Comparison of ENCODE assay signal across 8 cellular contexts in the genomic region with DNA sequence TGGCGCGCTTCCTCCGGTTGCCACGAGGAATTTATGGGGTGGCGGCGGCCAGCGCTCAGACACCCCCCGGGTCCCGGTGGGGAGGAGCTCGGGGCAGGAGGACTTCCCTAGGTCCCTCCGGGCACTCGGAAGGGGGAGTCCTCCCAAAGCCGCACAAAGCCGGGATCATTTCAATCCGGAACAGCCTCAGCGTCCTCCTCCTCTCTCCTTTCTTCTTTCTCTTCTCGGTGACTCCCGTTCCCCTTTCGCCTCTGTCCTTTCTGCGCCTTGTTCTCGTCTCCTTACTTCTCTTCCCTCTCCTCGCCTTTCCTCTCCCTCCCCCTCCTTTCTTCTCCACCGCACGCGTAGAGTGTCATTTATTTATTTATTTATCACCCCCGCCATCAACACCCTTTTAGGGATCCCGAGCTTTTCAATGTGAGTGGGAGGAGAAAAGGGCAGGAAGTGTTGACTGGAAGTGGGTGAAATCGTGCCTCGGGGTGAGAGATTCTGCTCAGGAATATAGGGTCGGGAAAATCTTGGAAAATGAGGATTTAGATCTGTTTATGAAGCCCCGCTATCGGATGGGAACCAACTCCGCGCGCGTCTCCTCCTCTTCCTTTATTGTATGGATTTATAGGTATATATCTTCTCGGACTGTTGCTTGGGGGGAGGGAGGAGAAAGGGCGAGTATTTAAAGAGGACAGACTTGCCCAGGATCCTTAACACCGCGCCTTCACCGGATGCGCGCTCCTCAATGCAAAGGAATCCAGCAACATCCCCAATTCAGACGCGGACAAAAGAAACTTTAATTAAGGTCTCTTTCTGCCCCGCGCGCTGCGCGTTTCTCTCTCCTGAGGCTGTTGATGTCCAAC. TPM values are rescaled to one million over a fixed set of nuclear protein-coding genes. Genes with fewer than 3 reads are reported as not detected.
A peak's percentile ranks its signal among the peaks of the same experiment; 100 is the strongest.
DNase-seq lines count a peak whose midpoint lies in the region; ATAC-seq lines count a peak whose summit lies in the region.

No MANE protein-coding gene starts in this region.

- H3K4me3 ChIP-seq in adipocyte (ENCODE audit: low read length) (peak overlapping the region; percentile 96), iPS-11a (ENCODE audit: low read depth, low read length) (peak overlapping the region; percentile 90), skeletal muscle tissue (ENCODE audit: low read length in 3 of 3) (peak overlapping the region; percentile 90 to 98 (median 93))

- ATAC-seq in GM19455 (IDR thresholded peaks at IDR 0.05; ENCODE audit: unreplicated experiment), result no peak

- H3K27me3 ChIP-seq in adipocyte (replicated peaks; ENCODE audit: control insufficient read depth, insufficient read depth, low read length), result no peaks in the 10 kb centered on the region
- no peaks in the 10 kb centered on the region for H3K27me3 ChIP-seq in skeletal muscle tissue (ENCODE audit: control insufficient read depth in 3 of 3, insufficient read depth in 3 of 3, low read length in 3 of 3)

- H3K36me3 ChIP-seq in adipocyte (ENCODE audit: control insufficient read depth, insufficient read depth, low read length, severe bottlenecking) (no peaks in the 10 kb centered on the region), skeletal muscle tissue (ENCODE audit: control insufficient read depth in 3 of 3, insufficient read depth in 3 of 3, low read length in 3 of 3) (no peaks in the 10 kb centered on the region)

- H3K9me3 Mint-ChIP-seq in activated CD4-positive, alpha-beta T cell treated with anti-CD3 and anti-CD28 coated beads, Interleukin-2, amount 10 ng/mL, durations not matched to agents 24 days and 14 days, result peaks cover 14% of the 10 kb centered on the region

- H3K36me3 Mint-ChIP-seq in activated CD4-positive, alpha-beta T cell treated with anti-CD3 and anti-CD28 coated beads, Interleukin-2, amount 10 ng/mL, durations not matched to agents 24 days and 14 days (ENCODE audit: low read depth), result peaks cover 6% of the 10 kb centered on the region

- H3K4me1 Mint-ChIP-seq in activated CD4-positive, alpha-beta T cell treated with anti-CD3 and anti-CD28 coated beads, Interleukin-2, amount 10 ng/mL, durations not matched to agents 24 days and 14 days, result peaks cover 24% of the 10 kb centered on the region

- no peaks in the 10 kb centered on the region for H3K9me3 ChIP-seq in adipocyte (ENCODE audit: control insufficient read depth, low read length)
- H3K9me3 ChIP-seq in skeletal muscle tissue (ENCODE audit: control insufficient read depth in 3 of 3, low read length in 3 of 3), result no peaks in the 10 kb centered on the region

- H3K4me3 Mint-ChIP-seq in activated CD4-positive, alpha-beta T cell treated with anti-CD3 and anti-CD28 coated beads, Interleukin-2, amount 10 ng/mL, durations not matched to agents 24 days and 14 days, result peak overlapping the region; percentile 19

- H3K9ac ChIP-seq in adipocyte (ENCODE audit: low read length) (peak overlapping the region; percentile 96), skeletal muscle tissue (ENCODE audit: low read depth in 1 of 3, low read length in 3 of 3) (peak overlapping the region; percentile 85 to 93 (median 90))

- peak overlapping the region; percentile 82 for H3K27ac ChIP-seq in skeletal muscle tissue (ENCODE audit: low read depth, low read length)

- intact Hi-C loops in activated CD4-positive, alpha-beta T cell treated with anti-CD3 and anti-CD28 coated beads, Interleukin-2, amount 10 ng/mL, durations not matched to agents 24 days and 14 days (cut with micrococcal nuclease), result no loop called here

- H3K27me3 Mint-ChIP-seq in activated CD4-positive, alpha-beta T cell treated with anti-CD3 and anti-CD28 coated beads, Interleukin-2, amount 10 ng/mL, durations not matched to agents 24 days and 14 days, result peaks cover 75% of the 10 kb centered on the region

- H3K4me1 ChIP-seq in adipocyte (ENCODE audit: control insufficient read depth, insufficient read depth, low read length), result peaks cover 13% of the 10 kb centered on the region
- H3K4me1 ChIP-seq in skeletal muscle tissue (ENCODE audit: control insufficient read depth in 3 of 3, insufficient read depth in 3 of 3, low read length in 3 of 3), result peaks cover 7 to 20% (median 15%) of the 10 kb centered on the region in 3 donors

- H3K27ac Mint-ChIP-seq in activated CD4-positive, alpha-beta T cell treated with anti-CD3 and anti-CD28 coated beads, Interleukin-2, amount 10 ng/mL, durations not matched to agents 24 days and 14 days, result no peak overlapping the region

- no peak for DNase-seq in activated CD4-positive, alpha-beta T cell treated with anti-CD3 and anti-CD28 coated beads, Interleukin-2, amount 10 ng/mL, durations not matched to agents 24 days and 14 days
- no peak for DNase-seq in activated CD4-positive, alpha-beta T cell treated with anti-CD3 and anti-CD28 coated beads for 48 hours
- DNase-seq in adipocyte (ENCODE audit: low read depth), result peak; percentile 67
- DNase-seq in activated CD4-positive, alpha-beta T cell treated with anti-CD3 and anti-CD28 coated beads, Interleukin-2, amount 50 U/mL, for 4 hours, result no peak
- no peak for DNase-seq in epidermal melanocyte (ENCODE audit: insufficient read length, low spot score)

RNA-seq across cellular contexts. Expression of a gene that starts 2.0 kb away (rescaled TPM):
- total RNA-seq in activated CD4-positive, alpha-beta T cell treated with anti-CD3 and anti-CD28 coated beads, Interleukin-2, amount 10 ng/mL, durations not matched to agents 24 days and 14 days, result 0.37 and 0.50 TPM in 2 replicates
- total RNA-seq in skeletal muscle tissue, result 28.7 TPM

Comparison
In these comparisons a context has a peak if more than half of its experiments do, and no peak if none do; other contexts are left out.
1. RNA of a gene that starts 2.0 kb away (total RNA-seq): 28.7 TPM in skeletal muscle tissue (single experiment); 0.37 to 0.50 TPM in activated CD4-positive, alpha-beta T cell treated with anti-CD3 and anti-CD28 coated beads, Interleukin-2, amount 10 ng/mL, durations not matched to agents 24 days and 14 days; every median in the first group is over 10 times any median in the second.
2. Peak in every context shown above with its lines, with median percentiles within 50 percentile points of each other: H3K4me3 ChIP-seq.